Comparison of ENCODE assay signal across 17 cellular contexts in genomic region chr16:51416921-51417320, GRCh38.
"Had no signal": no experiment of that assay in that cellular context is flagged by ENCODE, and none has a peak within 500 bp of the region (broad histone marks: within the 10 kb centered on the region; RNA-seq: fewer than 3 reads in every experiment).

No MANE protein-coding gene starts in this region.

- H3K36me3 ChIP-seq: cardiac muscle cell, sigmoid colon, spleen had no signal

- H3K9me3 ChIP-seq: sigmoid colon, spleen had no signal

- DNase-seq: activated CD4-positive, alpha-beta T cell treated with anti-CD3 and anti-CD28 coated beads, Interleukin-2, amount 10 ng/mL, durations not matched to agents 24 days and 14 days; activated CD4-positive, CD25-positive, alpha-beta regulatory T cell; activated CD8-positive, alpha-beta memory T cell treated with anti-CD3 and anti-CD28 coated beads, Interleukin-2, amount 50 U/mL, for 48 hours; activated gamma-delta T cell treated with Interleukin-2 at 50 U/mL for 16 hours; activated naive CD8-positive, alpha-beta T cell treated with anti-CD3 and anti-CD28 coated beads, Interleukin-2, amount 10 ng/mL, durations not matched to agents 7 days and 5 days; anterior cingulate cortex; left colon; midbrain; sigmoid colon; spleen; SW 1271 had no signal

- H3K9me3 Mint-ChIP-seq: activated CD4-positive, alpha-beta T cell treated with anti-CD3 and anti-CD28 coated beads, Interleukin-2, amount 10 ng/mL, durations not matched to agents 24 days and 14 days; neural crest cell had no signal

- FAIRE-seq: islet of Langerhans had no signal

- H3K4me3 Mint-ChIP-seq: activated CD4-positive, alpha-beta T cell treated with anti-CD3 and anti-CD28 coated beads, Interleukin-2, amount 10 ng/mL, durations not matched to agents 24 days and 14 days; activated naive CD8-positive, alpha-beta T cell treated with anti-CD3 and anti-CD28 coated beads, Interleukin-2, amount 10 ng/mL, durations not matched to agents 7 days and 5 days; neural crest cell; T-helper 2 cell treated with Interferon-gamma antibody and Interleukin-4, amounts not matched to agents 5 μg/mL and 100 μg/mL, for 36 hours had no signal

- H3K4me1 Mint-ChIP-seq: activated CD4-positive, alpha-beta T cell treated with anti-CD3 and anti-CD28 coated beads, Interleukin-2, amount 10 ng/mL, durations not matched to agents 24 days and 14 days; activated naive CD8-positive, alpha-beta T cell treated with anti-CD3 and anti-CD28 coated beads, Interleukin-2, amount 10 ng/mL, durations not matched to agents 7 days and 5 days; neural crest cell had no signal

- ATAC-seq: esophagus mucosa, left colon had no signal

- H3K4me3 ChIP-seq: cardiac muscle cell, coronary artery, sigmoid colon, spleen had no signal

- H3K27ac Mint-ChIP-seq: activated CD4-positive, alpha-beta T cell treated with anti-CD3 and anti-CD28 coated beads, Interleukin-2, amount 10 ng/mL, durations not matched to agents 24 days and 14 days; activated naive CD8-positive, alpha-beta T cell treated with anti-CD3 and anti-CD28 coated beads, Interleukin-2, amount 10 ng/mL, durations not matched to agents 7 days and 5 days; T-helper 2 cell treated with Interferon-gamma antibody and Interleukin-4, amounts not matched to agents 5 μg/mL and 100 μg/mL, for 36 hours had no signal

- H3K27me3 Mint-ChIP-seq: activated CD4-positive, alpha-beta T cell treated with anti-CD3 and anti-CD28 coated beads, Interleukin-2, amount 10 ng/mL, durations not matched to agents 24 days and 14 days; activated naive CD8-positive, alpha-beta T cell treated with anti-CD3 and anti-CD28 coated beads, Interleukin-2, amount 10 ng/mL, durations not matched to agents 7 days and 5 days had no signal

- H3K4me1 ChIP-seq: sigmoid colon, spleen had no signal

- H3K27ac ChIP-seq: cardiac muscle cell, coronary artery, sigmoid colon, spleen had no signal

- H3K27me3 ChIP-seq: cardiac muscle cell, sigmoid colon, spleen had no signal

- H3K36me3 Mint-ChIP-seq: activated naive CD8-positive, alpha-beta T cell treated with anti-CD3 and anti-CD28 coated beads, Interleukin-2, amount 10 ng/mL, durations not matched to agents 7 days and 5 days had no signal
